21 cellular contexts compared by ENCODE assay signal in genomic region chr14:69828372-69828771, GRCh38. TPM values are rescaled to one million over a fixed set of nuclear protein-coding genes. Genes with fewer than 3 reads are reported as not detected.
DNase-seq lines count a peak whose midpoint lies in the region; ATAC-seq and TF ChIP-seq lines count a peak whose summit lies in the region.
"Had no signal": no experiment of that assay in that cellular context is flagged by ENCODE, and none has a peak within 500 bp of the region (broad histone marks: within the 10 kb centered on the region; RNA-seq: fewer than 3 reads in every experiment).

No MANE protein-coding gene starts in this region.

- no peak overlapping the region for H3K27ac Mint-ChIP-seq in effector memory CD8-positive, alpha-beta T cell
- H3K27ac Mint-ChIP-seq: CD4-positive, alpha-beta T cell; GM23338 had no signal

- no peak overlapping the region for H3K4me3 ChIP-seq in epithelial cell of proximal tubule (ENCODE audit: low read depth, low read length)
- H3K4me3 ChIP-seq: BLaER1, GM23338, SK-N-MC had no signal

- peaks cover 8 to 25% of the 10 kb centered on the region in 2 donors for H3K27me3 Mint-ChIP-seq in effector memory CD8-positive, alpha-beta T cell
- H3K27me3 Mint-ChIP-seq: CD4-positive, alpha-beta T cell had no signal

- DNase-seq in NCI-H446 treated with DMSO at 0.1 percent for 48 hours (lab: John Stamatoyannopoulos, UW) (peak; percentile 65), epithelial cell of proximal tubule (ENCODE audit: low read depth) (peak; percentile 19), midbrain (lab: John Stamatoyannopoulos, UW) (peak; percentile 35), RKO (ENCODE audit: low spot score) (no peak), DMS53 treated with DMSO at 0.1 percent for 48 hours (lab: John Stamatoyannopoulos, UW; ENCODE audit: unreplicated experiment) (no peak)
- DNase-seq in effector memory CD8-positive, alpha-beta T cell = no peak
- DNase-seq: CD4-positive, alpha-beta T cell; COR-L47; KG1; NCI-H1092 treated with DMSO at 0.1 percent for 48 hours; NCI-H1436 treated with DMSO at 0.1 percent for 48 hours; NCI-H2029; NCI-H226; NCI-H524 treated with DMSO at 0.1 percent for 48 hours; RPMI8226; SHP77 treated with DMSO at 0.1 percent for 48 hours had no signal

- H3K4me3 Mint-ChIP-seq in effector memory CD8-positive, alpha-beta T cell = no peak overlapping the region
- H3K4me3 Mint-ChIP-seq: CD4-positive, alpha-beta T cell; GM23338 had no signal

- no peaks in the 10 kb centered on the region for H3K9me3 Mint-ChIP-seq in effector memory CD8-positive, alpha-beta T cell
- H3K9me3 Mint-ChIP-seq: CD4-positive, alpha-beta T cell had no signal

- H3K4me1 Mint-ChIP-seq in effector memory CD8-positive, alpha-beta T cell (ENCODE audit: low read depth in 2 of 2) = no peaks in the 10 kb centered on the region
- H3K4me1 Mint-ChIP-seq: GM23338 had no signal

- H3K36me3 Mint-ChIP-seq in effector memory CD8-positive, alpha-beta T cell (ENCODE audit: insufficient read depth) = no peaks in the 10 kb centered on the region

- TF ChIP-seq CTCF in epithelial cell of proximal tubule (conservative IDR thresholded peaks at IDR 0.05; ENCODE audit: low read depth, low read length) = no peak

- ATAC-seq in effector memory CD8-positive, alpha-beta T cell (replicated peaks) = no peak
- ATAC-seq in GM18858 (IDR thresholded peaks at IDR 0.05; ENCODE audit: unreplicated experiment) = no peak
- ATAC-seq: GM23338 had no signal

RNA-seq across cellular contexts. Expression of gene SLC10A1, which starts 31.3 kb away (rescaled TPM):
- not detected in 2 replicates for total RNA-seq in epithelial cell of proximal tubule
- total RNA-seq: CD4-positive, alpha-beta T cell; GM23338; HT1080 had no signal

RNA-seq across cellular contexts. Expression of gene SMOC1, which starts 50.8 kb away (rescaled TPM):
- 1.3 and 7.4 TPM in 2 replicates for total RNA-seq in epithelial cell of proximal tubule
- total RNA-seq: CD4-positive, alpha-beta T cell had no signal

Comparison
In these comparisons a context has a peak if more than half of its experiments do, and no peak if none do; other contexts are left out.
1. DNase-seq: peak in NCI-H446 treated with DMSO at 0.1 percent for 48 hours (single experiment), epithelial cell of proximal tubule (single experiment) and midbrain (single experiment); none in effector memory CD8-positive, alpha-beta T cell (0 of 3), RKO (single experiment) and DMS53 treated with DMSO at 0.1 percent for 48 hours (single experiment).